ENCODE assay signal across 18 cellular contexts in genomic region chr15:91904942-91905341, GRCh38. TPM values are rescaled to one million over a fixed set of nuclear protein-coding genes. Genes with fewer than 3 reads are reported as not detected.
DNase-seq lines count a peak whose midpoint lies in the region; ATAC-seq lines count a peak whose summit lies in the region.
"Had no signal": no experiment of that assay in that cellular context is flagged by ENCODE, and none has a peak within 500 bp of the region (broad histone marks: within the 10 kb centered on the region; RNA-seq: fewer than 3 reads in every experiment).

No MANE protein-coding gene starts in this region.

- CTCF ChIA-PET in naive thymus-derived CD4-positive, alpha-beta T cell (lab: Charles Lee): no interaction called here

- intact Hi-C loops in left colon (cut with DNase I, micrococcal nuclease): no loop called here
- intact Hi-C loops in naive thymus-derived CD4-positive, alpha-beta T cell (cut with micrococcal nuclease): no loop called here

- no peaks in the 10 kb centered on the region for H3K4me1 ChIP-seq in naive thymus-derived CD4-positive, alpha-beta T cell (ENCODE audit: control insufficient read depth in 2 of 2, insufficient read depth in 2 of 2, low read length in 2 of 2)
- H3K4me1 ChIP-seq: BE2C, BLaER1 had no signal

- H3K9me3 Mint-ChIP-seq in central memory CD8-positive, alpha-beta T cell: peaks cover 6% of the 10 kb centered on the region
- H3K9me3 Mint-ChIP-seq in naive thymus-derived CD4-positive, alpha-beta T cell: peaks cover 5 to 27% (median 17%) of the 10 kb centered on the region in 11 donors

- H3K27me3 Mint-ChIP-seq in central memory CD8-positive, alpha-beta T cell: no peaks in the 10 kb centered on the region
- no peaks in the 10 kb centered on the region for H3K27me3 Mint-ChIP-seq in naive thymus-derived CD4-positive, alpha-beta T cell
- H3K27me3 Mint-ChIP-seq: CD4-positive, alpha-beta memory T cell; CD4-positive, CD25-positive, alpha-beta regulatory T cell; CD8-positive, alpha-beta memory T cell had no signal

- no peaks in the 10 kb centered on the region for H3K27me3 ChIP-seq in naive thymus-derived CD4-positive, alpha-beta T cell (ENCODE audit: control insufficient read depth in 2 of 2, insufficient read depth in 2 of 2, low read length in 2 of 2)
- H3K27me3 ChIP-seq: BE2C, BLaER1 had no signal

- no peak overlapping the region for H3K4me3 Mint-ChIP-seq in central memory CD8-positive, alpha-beta T cell
- H3K4me3 Mint-ChIP-seq in naive thymus-derived CD4-positive, alpha-beta T cell: no peak overlapping the region
- H3K4me3 Mint-ChIP-seq: CD14-positive monocyte; CD4-positive, alpha-beta memory T cell; CD4-positive, CD25-positive, alpha-beta regulatory T cell; CD8-positive, alpha-beta memory T cell had no signal

- peaks cover 2% of the 10 kb centered on the region for H3K36me3 Mint-ChIP-seq in central memory CD8-positive, alpha-beta T cell (ENCODE audit: insufficient read depth)
- peaks cover 14 to 27% (median 18%) of the 10 kb centered on the region in 5 donors for H3K36me3 Mint-ChIP-seq in naive thymus-derived CD4-positive, alpha-beta T cell

- no peak overlapping the region for H3K4me3 ChIP-seq in naive thymus-derived CD4-positive, alpha-beta T cell (ENCODE audit: low read length)
- H3K4me3 ChIP-seq: BLaER1 had no signal

- H3K36me3 ChIP-seq in naive thymus-derived CD4-positive, alpha-beta T cell (ENCODE audit: control insufficient read depth in 2 of 3, insufficient read depth in 3 of 3, low read length in 3 of 3): peaks cover 0 to 5% (median 0%) of the 10 kb centered on the region in 3 experiments
- H3K36me3 ChIP-seq: BE2C had no signal

- POLR2A ChIA-PET in naive thymus-derived CD4-positive, alpha-beta T cell (lab: Charles Lee): no interaction called here

- no peak overlapping the region for H3K27ac ChIP-seq in naive thymus-derived CD4-positive, alpha-beta T cell (ENCODE audit: low read depth, low read length)
- H3K27ac ChIP-seq: BLaER1 had no signal

- H3K4me1 Mint-ChIP-seq in central memory CD8-positive, alpha-beta T cell: peaks cover 39% of the 10 kb centered on the region
- peaks cover 0 to 39% (median 20%) of the 10 kb centered on the region in 7 donors for H3K4me1 Mint-ChIP-seq in naive thymus-derived CD4-positive, alpha-beta T cell

- H3K9me3 ChIP-seq in naive thymus-derived CD4-positive, alpha-beta T cell (ENCODE audit: control insufficient read depth in 2 of 3, low read length in 3 of 3): peaks cover 0 to 18% (median 5%) of the 10 kb centered on the region in 3 experiments
- H3K9me3 ChIP-seq: BE2C had no signal

- no peak for ATAC-seq in central memory CD8-positive, alpha-beta T cell (replicated peaks; ENCODE audit: extremely low read depth, poor library complexity, severe bottlenecking)
- ATAC-seq in left colon: peak; percentile 80
- ATAC-seq in naive thymus-derived CD4-positive, alpha-beta T cell: no peak

- peak overlapping the region; percentile 11 for H3K27ac Mint-ChIP-seq in central memory CD8-positive, alpha-beta T cell (ENCODE audit: low read depth)
- H3K27ac Mint-ChIP-seq in naive thymus-derived CD4-positive, alpha-beta T cell: no peak overlapping the region
- H3K27ac Mint-ChIP-seq: CD14-positive monocyte; CD4-positive, CD25-positive, alpha-beta regulatory T cell; CD8-positive, alpha-beta memory T cell had no signal

- DNase-seq in central memory CD8-positive, alpha-beta T cell (ENCODE audit: low spot score in 2 of 2): no peak
- no peak for DNase-seq in left colon
- DNase-seq in renal cortical epithelial cell (ENCODE audit: low read depth): peak; percentile 34
- DNase-seq in NAMALWA (ENCODE audit: low spot score): no peak
- DNase-seq in cortex of kidney (lab: John Stamatoyannopoulos, UW): no peak
- no peak for DNase-seq in naive thymus-derived CD4-positive, alpha-beta T cell
- DNase-seq: 8988T; ACHN; BE2C; C1 segment of cervical spinal cord; CD4-positive, alpha-beta memory T cell; CD4-positive, CD25-positive, alpha-beta regulatory T cell; CD8-positive, alpha-beta memory T cell; COR-L47; DMS79 treated with DMSO at 0.1 percent for 48 hours; GF-D8 had no signal

RNA-seq across cellular contexts. Expression of gene SLCO3A1, which starts 51.4 kb away (rescaled TPM):
- total RNA-seq in left colon (10 to 100 TPM; 13.0 to 15.1 TPM), renal cortical epithelial cell (1.9 and 7.2 TPM in 2 replicates)
- 10 to 100 TPM; 16.9 to 69.1 (median 25.4) TPM for total RNA-seq in naive thymus-derived CD4-positive, alpha-beta T cell
- 10 to 100 TPM; 15.4 to 24.3 TPM for polyA plus RNA-seq in naive thymus-derived CD4-positive, alpha-beta T cell
